ENCODE assay signal across 10 cellular contexts in genomic region chr1:5156416-5156815, GRCh38.
"Had no signal": no experiment of that assay in that cellular context is flagged by ENCODE, and none has a peak within 500 bp of the region (broad histone marks: within the 10 kb centered on the region; RNA-seq: fewer than 3 reads in every experiment).

No MANE protein-coding gene starts in this region.

- DNase-seq: GM23248, GOT3, H7, HFFc6, KBM-7 had no signal

- H3K36me3 ChIP-seq: HAP-1 had no signal

- H3K9ac ChIP-seq: GM23248 had no signal

- H3K4me3 ChIP-seq: GM23248, HAP-1 had no signal

- H3K27me3 Mint-ChIP-seq: IgD-negative memory B cell had no signal

- H3K27ac Mint-ChIP-seq: HFFc6, IgD-negative memory B cell had no signal

- H3K4me3 Mint-ChIP-seq: HFFc6 had no signal

- H2AFZ ChIP-seq: GM23248 had no signal

- H3K27ac ChIP-seq: GM23248, HL-60 had no signal

- ATAC-seq: HCT116, HepG2 had no signal

- H3K4me1 Mint-ChIP-seq: IgD-negative memory B cell had no signal

- H3K4me1 ChIP-seq: HAP-1 had no signal

- H3K9me3 ChIP-seq: HAP-1 had no signal
